ENCODE assay signal across 18 cellular contexts in the genomic region with DNA sequence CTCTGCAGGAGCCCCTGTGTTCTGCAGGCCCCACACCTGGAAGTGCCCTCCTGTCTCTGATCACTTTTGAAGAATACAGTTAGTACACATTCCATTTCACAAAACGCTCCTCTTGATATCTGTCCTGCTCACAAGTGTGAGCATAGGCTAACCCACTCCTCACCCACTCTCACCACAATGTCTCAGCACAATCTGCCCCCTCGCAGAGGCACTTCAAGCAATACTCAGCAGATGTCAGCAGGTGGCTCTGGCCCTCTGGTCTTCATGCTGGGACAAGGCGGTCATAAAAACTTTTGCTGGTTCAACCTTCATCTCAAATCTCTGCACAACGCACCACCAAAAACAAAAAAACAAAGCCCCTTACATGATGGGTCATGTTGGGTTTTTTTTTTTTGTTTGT.
DNase-seq lines count a peak whose midpoint lies in the region; ATAC-seq and TF ChIP-seq lines count a peak whose summit lies in the region.
"Had no signal": no experiment of that assay in that cellular context is flagged by ENCODE, and none has a peak within 500 bp of the region (broad histone marks: within the 10 kb centered on the region; RNA-seq: fewer than 3 reads in every experiment).

No MANE protein-coding gene starts in this region.

- BruUV-seq in PC-3 (replicated peaks; lab: Mats Ljungman, UMichigan) = no TSS peak

- no peak overlapping the region for H2AFZ ChIP-seq in PC-3 (ENCODE audit: low read length)
- H2AFZ ChIP-seq in SK-N-SH (ENCODE audit: low read depth) = no peak overlapping the region

- H3K9me2 ChIP-seq in PC-3 (replicated peaks; ENCODE audit: low read length) (no peaks in the 10 kb centered on the region), SK-N-SH (no peaks in the 10 kb centered on the region)

- H3K4me1 ChIP-seq in PC-3 (ENCODE audit: insufficient read depth, low read length) = no peaks in the 10 kb centered on the region
- no peaks in the 10 kb centered on the region for H3K4me1 ChIP-seq in upper lobe of right lung
- H3K4me1 ChIP-seq in gastroesophageal sphincter = no peaks in the 10 kb centered on the region
- no peaks in the 10 kb centered on the region for H3K4me1 ChIP-seq in SK-N-SH (ENCODE audit: control insufficient read depth in 1 of 2, insufficient read depth in 2 of 2, low read depth in 1 of 2, low read length in 1 of 2)

- H3K4me3 ChIP-seq in PC-3 (ENCODE audit: low read length) = no peak overlapping the region
- no peak overlapping the region for H3K4me3 ChIP-seq in epithelial cell of proximal tubule (ENCODE audit: low read depth, low read length)
- H3K4me3 ChIP-seq in upper lobe of right lung = no peak overlapping the region
- no peak overlapping the region for H3K4me3 ChIP-seq in gastroesophageal sphincter
- no peak overlapping the region for H3K4me3 ChIP-seq in SK-N-SH (ENCODE audit: low read depth in 2 of 2, low read length in 1 of 2)

- DNase-seq in NCI-H82 (lab: John Stamatoyannopoulos, UW) (peak; percentile 27), NCI-H82 treated with DMSO at 0.1 percent for 48 hours (lab: John Stamatoyannopoulos, UW; ENCODE audit: unreplicated experiment) (no peak), PC-3 (no peak), epithelial cell of proximal tubule (ENCODE audit: low read depth) (no peak), upper lobe of right lung (peak; percentile 28), SK-N-SH (no peak)
- DNase-seq: AML-193, DMS79 treated with DMSO at 0.1 percent for 48 hours, H7, KG1, NCI-H187 treated with DMSO at 0.1 percent for 48 hours, NCI-H345, NCI-H524 treated with DMSO at 0.1 percent for 48 hours had no signal

- TF ChIP-seq CTCF in PC-3 (conservative IDR thresholded peaks at IDR 0.05; ENCODE audit: low read depth, low read length) (0 out of 2 replicates have a peak, but pooled peaks have one; percentile 27), epithelial cell of proximal tubule (conservative IDR thresholded peaks at IDR 0.05; ENCODE audit: low read depth, low read length) (peak; percentile 18), upper lobe of right lung (IDR thresholded peaks at IDR 0.05) (no peak), gastroesophageal sphincter (IDR thresholded peaks at IDR 0.05) (no peak), SK-N-SH (IDR thresholded peaks at IDR 0.05) (no peak)

- TF ChIP-seq POLR2A in gastroesophageal sphincter (IDR thresholded peaks at IDR 0.05) = no peak

- no peaks in the 10 kb centered on the region for H3K36me3 ChIP-seq in PC-3 (ENCODE audit: low read depth, low read length)
- H3K36me3 ChIP-seq in upper lobe of right lung = no peaks in the 10 kb centered on the region
- H3K36me3 ChIP-seq in gastroesophageal sphincter = no peaks in the 10 kb centered on the region
- H3K36me3 ChIP-seq in SK-N-SH (replicated peaks in 1 of 2; ENCODE audit: control insufficient read depth in 1 of 2, insufficient read depth in 2 of 2, low read length in 1 of 2) = no peaks in the 10 kb centered on the region

- no peak for TF ChIP-seq RAD21 in SK-N-SH (IDR thresholded peaks at IDR 0.05; ENCODE audit: low read length)

- POLR2A ChIA-PET in PC-3 (lab: Charles Lee; ENCODE audit: unreplicated experiment) (no interaction called here), SK-N-SH (lab: Yijun Ruan, JAX) (no interaction called here)

- H3K27ac ChIP-seq in PC-3 (ENCODE audit: low read length) (no peak overlapping the region), upper lobe of right lung (no peak overlapping the region), gastroesophageal sphincter (no peak overlapping the region), SK-N-SH (ENCODE audit: low read depth in 2 of 2, low read length in 1 of 2) (no peak overlapping the region)
- H3K27ac ChIP-seq: 22Rv1, C4-2B had no signal

- ATAC-seq in PC-3 (no peak), upper lobe of right lung (no peak), GM18907 (IDR thresholded peaks at IDR 0.05; ENCODE audit: unreplicated experiment) (no peak), gastroesophageal sphincter (no peak)
- ATAC-seq: Right ventricle myocardium inferior had no signal

- intact Hi-C loops in PC-3 (cut with micrococcal nuclease) = no loop called here
- intact Hi-C loops in upper lobe of right lung (cut with DNase I) = no loop called here

- CTCF ChIA-PET in PC-3 (lab: Charles Lee) (no interaction called here), SK-N-SH (lab: Yijun Ruan, JAX) (no interaction called here)

- TF ChIP-seq EP300 in gastroesophageal sphincter (IDR thresholded peaks at IDR 0.05) = no peak
- no peak for TF ChIP-seq EP300 in SK-N-SH (IDR thresholded peaks at IDR 0.05; ENCODE audit: borderline replicate concordance in 1 of 2, low read depth in 1 of 2, low read length in 1 of 2)

- H3K9ac ChIP-seq in PC-3 (ENCODE audit: low read length) (no peak overlapping the region), SK-N-SH (no peak overlapping the region)

- no peaks in the 10 kb centered on the region for H4K20me1 ChIP-seq in PC-3 (ENCODE audit: low read length)
- no peaks in the 10 kb centered on the region for H4K20me1 ChIP-seq in SK-N-SH (ENCODE audit: insufficient read depth)

- 17 to 61% methylated on average over 2 to 4 of the region's 4 CpGs for WGBS in gastroesophageal sphincter (ENCODE audit: low coverage in 1 of 2), 2 donors
- 38% methylated on average over 4 of the region's 4 CpGs for WGBS in SK-N-SH (ENCODE audit: low lambda C conversion rate)

- H3K9me3 ChIP-seq in PC-3 (ENCODE audit: low read length) = no peaks in the 10 kb centered on the region
- H3K9me3 ChIP-seq in upper lobe of right lung = no peaks in the 10 kb centered on the region
- H3K9me3 ChIP-seq in gastroesophageal sphincter = no peaks in the 10 kb centered on the region
- no peaks in the 10 kb centered on the region for H3K9me3 ChIP-seq in SK-N-SH

- no peak overlapping the region for H3K4me2 ChIP-seq in PC-3 (ENCODE audit: low read length)
- no peak overlapping the region for H3K4me2 ChIP-seq in SK-N-SH

- no peaks in the 10 kb centered on the region for H3K79me2 ChIP-seq in PC-3 (ENCODE audit: low read length)
- H3K79me2 ChIP-seq in SK-N-SH (ENCODE audit: insufficient read depth) = no peaks in the 10 kb centered on the region

- H3K27me3 ChIP-seq in PC-3 (ENCODE audit: low read length) (peaks cover 50% of the 10 kb centered on the region), upper lobe of right lung (peaks cover 4% of the 10 kb centered on the region), gastroesophageal sphincter (peaks cover 65% of the 10 kb centered on the region), SK-N-SH (ENCODE audit: insufficient read depth) (peaks cover 4% of the 10 kb centered on the region; the same call in 1 of the 2 replicates)

- H3F3A ChIP-seq in PC-3 (ENCODE audit: low read length, unreplicated experiment) = no peaks in the 10 kb centered on the region
- no peaks in the 10 kb centered on the region for H3F3A ChIP-seq in SK-N-SH (replicated peaks; ENCODE audit: insufficient read depth)

TF ChIP-seq in SK-N-SH, 30 proteins besides CTCF, POLR2A, EP300 and RAD21:
- no peak for TF ChIP-seq GATA2 (CRISPR knock-in tag; IDR thresholded peaks at IDR 0.05)

Comparison
In these comparisons a context has a peak if more than half of its experiments do, and no peak if none do; other contexts are left out.
1. DNase-seq: peak in NCI-H82 (single experiment) and upper lobe of right lung (single experiment); none in NCI-H82 treated with DMSO at 0.1 percent for 48 hours (single experiment), PC-3 (single experiment), epithelial cell of proximal tubule (single experiment) and SK-N-SH (single experiment).
2. CTCF ChIP-seq: peak in PC-3 (single experiment) and epithelial cell of proximal tubule (single experiment); none in upper lobe of right lung (single experiment), gastroesophageal sphincter (0 of 4) and SK-N-SH (single experiment).